ENCODE assay signal across 8 cellular contexts in the genomic region with DNA sequence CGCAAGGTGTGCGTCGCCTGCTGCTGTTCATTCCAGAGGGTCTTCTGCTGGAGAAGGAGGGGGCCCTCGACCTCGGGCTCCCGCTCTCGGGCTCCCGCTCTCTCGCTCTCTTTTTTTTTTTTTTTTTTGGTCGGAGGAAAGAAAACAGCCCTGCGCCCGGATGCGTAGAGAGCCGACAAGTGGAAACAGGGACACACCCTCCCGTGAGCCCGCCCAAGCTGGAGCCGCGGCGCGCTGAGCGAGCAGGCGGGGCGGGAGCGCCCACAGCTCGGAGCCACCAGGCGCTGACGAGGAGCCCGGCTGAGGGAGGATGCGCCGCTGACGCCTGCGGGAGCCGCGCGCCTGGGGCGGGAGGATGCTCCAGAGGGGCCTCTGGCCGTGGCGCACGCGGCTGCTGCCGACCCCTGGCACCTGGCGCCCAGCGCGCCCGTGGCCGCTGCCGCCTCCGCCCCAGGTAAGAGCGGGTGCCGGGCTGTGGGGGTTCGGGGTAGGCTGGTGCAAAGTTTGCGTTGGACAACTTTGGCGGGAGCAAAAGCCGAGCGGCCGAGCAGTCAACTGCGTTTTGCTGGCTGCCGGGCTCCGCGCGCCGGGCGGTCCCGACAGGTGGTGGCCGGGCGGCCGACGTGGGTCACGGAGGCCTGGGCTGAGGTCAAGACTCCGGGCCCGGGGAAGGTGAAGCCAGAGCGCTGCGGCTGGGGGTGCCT. TPM values are rescaled to one million over a fixed set of nuclear protein-coding genes. Genes with fewer than 3 reads are reported as not detected.
A peak's percentile ranks its signal among the peaks of the same experiment; 100 is the strongest.
DNase-seq lines count a peak whose midpoint lies in the region; ATAC-seq and TF ChIP-seq lines count a peak whose summit lies in the region.

A gene with protein sequence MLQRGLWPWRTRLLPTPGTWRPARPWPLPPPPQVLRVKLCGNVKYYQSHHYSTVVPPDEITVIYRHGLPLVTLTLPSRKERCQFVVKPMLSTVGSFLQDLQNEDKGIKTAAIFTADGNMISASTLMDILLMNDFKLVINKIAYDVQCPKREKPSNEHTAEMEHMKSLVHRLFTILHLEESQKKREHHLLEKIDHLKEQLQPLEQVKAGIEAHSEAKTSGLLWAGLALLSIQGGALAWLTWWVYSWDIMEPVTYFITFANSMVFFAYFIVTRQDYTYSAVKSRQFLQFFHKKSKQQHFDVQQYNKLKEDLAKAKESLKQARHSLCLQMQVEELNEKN (plus strand): TSS at position 264 of the 704 bp plus-strand sequence. CDS start 92 bp downstream, at position 356.

- TF ChIP-seq POLR2A in GM19099 (IDR thresholded peaks at IDR 0.05; ENCODE audit: extremely low read depth, insufficient read length, low read depth) = peak; percentile 79

- peak; percentile 6 to 21 for TF ChIP-seq RAD21 in liver (IDR thresholded peaks at IDR 0.05)

- H3K27me3 ChIP-seq in liver (ENCODE audit: control insufficient read depth in 4 of 4, insufficient read depth in 4 of 4, low read length in 3 of 4) = no peaks in the 10 kb centered on the region

- peak; percentile 77 for DNase-seq in Ammon's horn (ENCODE audit: low spot score)
- peak; percentile 79 to 95 for DNase-seq in NCI-H526 (lab: John Stamatoyannopoulos, UW)
- peak; percentile 91 for DNase-seq in activated CD4-positive, alpha-beta T cell treated with anti-CD3 and anti-CD28 coated beads, Interleukin-2, amount 50 U/mL, for 1 hour
- peak; percentile 88 to 93 for DNase-seq in dermis microvascular lymphatic vessel endothelial cell (ENCODE audit: low read depth in 2 of 2)
- DNase-seq in stimulated activated CD4-positive, alpha-beta T cell treated with anti-CD3 and anti-CD28 coated beads, Interleukin-4, amount 100 ng/mL, for 24 hours = peak; percentile 91

- no peaks in the 10 kb centered on the region for H3K36me3 ChIP-seq in liver (ENCODE audit: control insufficient read depth in 4 of 4, insufficient read depth in 3 of 4, low read depth in 1 of 4, low read length in 3 of 4)

- peaks cover 5 to 20% (median 14%) of the 10 kb centered on the region in 4 donors for H3K4me1 ChIP-seq in liver (ENCODE audit: control insufficient read depth in 4 of 4, insufficient read depth in 4 of 4, low read length in 3 of 4)

- H3K27ac ChIP-seq in liver (ENCODE audit: low read depth in 1 of 2, low read length in 2 of 2) = peak within 1 kb of the TSS; percentile 43 to 62

- no peak for TF ChIP-seq CTCF in liver (IDR thresholded peaks at IDR 0.05; ENCODE audit: low read depth, low read length, missing input control)

- WGBS in liver = under 1% methylated on average over 73 of the region's 73 CpGs

- H3K9ac ChIP-seq in liver (ENCODE audit: low read depth in 1 of 2, low read length in 2 of 2) = peak within 1 kb of the TSS in 1 of 2 donors; percentile 49

- peaks cover 0 to 3% (median 0%) of the 10 kb centered on the region in 4 donors for H3K9me3 ChIP-seq in liver (ENCODE audit: control insufficient read depth in 4 of 4, low read length in 3 of 4)

- peak within 1 kb of the TSS; percentile 46 to 76 (median 65) for H3K4me3 ChIP-seq in liver (ENCODE audit: low read depth in 1 of 3, low read length in 3 of 3)

- peak; percentile 93 for ATAC-seq in HG03354 (IDR thresholded peaks at IDR 0.05; ENCODE audit: poor library complexity, severe bottlenecking, unreplicated experiment)

TF ChIP-seq in liver, 16 proteins besides CTCF, POLR2A, EP300 and RAD21:
- TF ChIP-seq TAF1 (conservative IDR thresholded peaks at IDR 0.05) = no peak
- no peak for TF ChIP-seq HNF4A (conservative IDR thresholded peaks at IDR 0.05)
- TF ChIP-seq, protein P1, sequence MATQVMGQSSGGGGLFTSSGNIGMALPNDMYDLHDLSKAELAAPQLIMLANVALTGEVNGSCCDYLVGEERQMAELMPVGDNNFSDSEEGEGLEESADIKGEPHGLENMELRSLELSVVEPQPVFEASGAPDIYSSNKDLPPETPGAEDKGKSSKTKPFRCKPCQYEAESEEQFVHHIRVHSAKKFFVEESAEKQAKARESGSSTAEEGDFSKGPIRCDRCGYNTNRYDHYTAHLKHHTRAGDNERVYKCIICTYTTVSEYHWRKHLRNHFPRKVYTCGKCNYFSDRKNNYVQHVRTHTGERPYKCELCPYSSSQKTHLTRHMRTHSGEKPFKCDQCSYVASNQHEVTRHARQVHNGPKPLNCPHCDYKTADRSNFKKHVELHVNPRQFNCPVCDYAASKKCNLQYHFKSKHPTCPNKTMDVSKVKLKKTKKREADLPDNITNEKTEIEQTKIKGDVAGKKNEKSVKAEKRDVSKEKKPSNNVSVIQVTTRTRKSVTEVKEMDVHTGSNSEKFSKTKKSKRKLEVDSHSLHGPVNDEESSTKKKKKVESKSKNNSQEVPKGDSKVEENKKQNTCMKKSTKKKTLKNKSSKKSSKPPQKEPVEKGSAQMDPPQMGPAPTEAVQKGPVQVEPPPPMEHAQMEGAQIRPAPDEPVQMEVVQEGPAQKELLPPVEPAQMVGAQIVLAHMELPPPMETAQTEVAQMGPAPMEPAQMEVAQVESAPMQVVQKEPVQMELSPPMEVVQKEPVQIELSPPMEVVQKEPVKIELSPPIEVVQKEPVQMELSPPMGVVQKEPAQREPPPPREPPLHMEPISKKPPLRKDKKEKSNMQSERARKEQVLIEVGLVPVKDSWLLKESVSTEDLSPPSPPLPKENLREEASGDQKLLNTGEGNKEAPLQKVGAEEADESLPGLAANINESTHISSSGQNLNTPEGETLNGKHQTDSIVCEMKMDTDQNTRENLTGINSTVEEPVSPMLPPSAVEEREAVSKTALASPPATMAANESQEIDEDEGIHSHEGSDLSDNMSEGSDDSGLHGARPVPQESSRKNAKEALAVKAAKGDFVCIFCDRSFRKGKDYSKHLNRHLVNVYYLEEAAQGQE (IDR thresholded peaks at IDR 0.05) = no peak
- no peak for TF ChIP-seq JUND (IDR thresholded peaks at IDR 0.05)
- no peak for TF ChIP-seq EGR1 (IDR thresholded peaks at IDR 0.05; ENCODE audit: low read depth in 2 of 2)
- TF ChIP-seq GABPA (IDR thresholded peaks at IDR 0.05 in 1 of 2, conservative IDR thresholded peaks at IDR 0.05 in 1 of 2) = no peak
TF ChIP-seq in liver: peak in this region for 0.

RNA-seq across cellular contexts. Expression of the gene that starts here (rescaled TPM):
- total RNA-seq in dermis microvascular lymphatic vessel endothelial cell (36.5 and 54.3 TPM in 2 replicates), liver (1 to 10 TPM; 1.8 to 4.9 TPM)
- polyA plus RNA-seq in liver = 1 to 10 TPM; 1.3 to 2.1 TPM

Comparison
In these comparisons a context has a peak if more than half of its experiments do, and no peak if none do; other contexts are left out.
1. Peak in every context shown above with its lines: DNase-seq, ATAC-seq, H3K4me3 ChIP-seq and H3K27ac ChIP-seq.